ENCODE assay signal across 8 cellular contexts in genomic region chr4:127479031-127479622, GRCh38.
DNase-seq lines count a peak whose midpoint lies in the region; ATAC-seq and TF ChIP-seq lines count a peak whose summit lies in the region.

No MANE protein-coding gene starts in this region.

- no peak overlapping the region for H3K27ac Mint-ChIP-seq in stimulated activated naive B cell treated with anti-CD40 and anti-IgM and Interleukin-4, amounts not matched to agents 10 μg/mL and 1 μg/mL and 100 μg/mL, for 72 hours
- H3K27ac Mint-ChIP-seq in activated CD4-positive, alpha-beta T cell treated with anti-CD3 and anti-CD28 coated beads, Interleukin-2, amount 10 ng/mL, durations not matched to agents 7 days and 5 days = no peak overlapping the region

- peak; percentile 74 for TF ChIP-seq RAD21 in SK-N-SH (IDR thresholded peaks at IDR 0.05; ENCODE audit: low read length)

- H2AFZ ChIP-seq in SK-N-SH (ENCODE audit: low read depth) = 0 out of 2 replicates have a peak overlapping the region, but pooled peaks have one; percentile 12

- POLR2A ChIA-PET in SK-N-SH (lab: Yijun Ruan, JAX) = no interaction called here
- POLR2A ChIA-PET in activated CD4-positive, alpha-beta T cell treated with anti-CD3 and anti-CD28 coated beads, Interleukin-2, amount 10 ng/mL, durations not matched to agents 7 days and 5 days (lab: Charles Lee) = no interaction called here

- no peak overlapping the region for H3K4me3 Mint-ChIP-seq in stimulated activated naive B cell treated with anti-CD40 and anti-IgM and Interleukin-4, amounts not matched to agents 10 μg/mL and 1 μg/mL and 100 μg/mL, for 72 hours
- no peak overlapping the region for H3K4me3 Mint-ChIP-seq in activated CD4-positive, alpha-beta T cell treated with anti-CD3 and anti-CD28 coated beads, Interleukin-2, amount 10 ng/mL, durations not matched to agents 7 days and 5 days

- no peaks in the 10 kb centered on the region for H4K20me1 ChIP-seq in DOHH2 (ENCODE audit: control insufficient read depth, insufficient read depth, low read depth, low read length)
- H4K20me1 ChIP-seq in SK-N-SH (ENCODE audit: insufficient read depth) = no peaks in the 10 kb centered on the region

- no peaks in the 10 kb centered on the region for H3K4me1 Mint-ChIP-seq in stimulated activated naive B cell treated with anti-CD40 and anti-IgM and Interleukin-4, amounts not matched to agents 10 μg/mL and 1 μg/mL and 100 μg/mL, for 72 hours
- H3K4me1 Mint-ChIP-seq in activated CD4-positive, alpha-beta T cell treated with anti-CD3 and anti-CD28 coated beads, Interleukin-2, amount 10 ng/mL, durations not matched to agents 7 days and 5 days = no peaks in the 10 kb centered on the region

- no peak for TF ChIP-seq EP300 in SK-N-SH (IDR thresholded peaks at IDR 0.05; ENCODE audit: borderline replicate concordance in 1 of 2, low read depth in 1 of 2, low read length in 1 of 2)

- CTCF ChIA-PET in SK-N-SH (lab: Yijun Ruan, JAX) = interaction anchor here (0.6 to 1.1 kb wide), 9 partner anchors 11 to 887 kb away, joined by 3 to 5 read pairs (median 4); no protein-coding TSS in a partner anchor
- CTCF ChIA-PET in activated CD4-positive, alpha-beta T cell treated with anti-CD3 and anti-CD28 coated beads, Interleukin-2, amount 10 ng/mL, durations not matched to agents 7 days and 5 days (lab: Charles Lee) = no interaction called here

- H3K4me2 ChIP-seq in DOHH2 (ENCODE audit: low read length) (no peak overlapping the region), SK-N-SH (no peak overlapping the region)

- no peaks in the 10 kb centered on the region for H3K36me3 Mint-ChIP-seq in stimulated activated naive B cell treated with anti-CD40 and anti-IgM and Interleukin-4, amounts not matched to agents 10 μg/mL and 1 μg/mL and 100 μg/mL, for 72 hours
- H3K36me3 Mint-ChIP-seq in activated CD4-positive, alpha-beta T cell treated with anti-CD3 and anti-CD28 coated beads, Interleukin-2, amount 10 ng/mL, durations not matched to agents 7 days and 5 days (ENCODE audit: low read depth) = no peaks in the 10 kb centered on the region

- H3K27me3 ChIP-seq in DOHH2 (ENCODE audit: control insufficient read depth, low read length) (no peaks in the 10 kb centered on the region), SK-N-SH (ENCODE audit: insufficient read depth) (no peaks in the 10 kb centered on the region)

- H3K36me3 ChIP-seq in DOHH2 (ENCODE audit: control insufficient read depth, low read length) (no peaks in the 10 kb centered on the region), SK-N-SH (replicated peaks in 1 of 2; ENCODE audit: control insufficient read depth in 1 of 2, insufficient read depth in 2 of 2, low read length in 1 of 2) (no peaks in the 10 kb centered on the region)

- DNase-seq in SK-N-SH (peak; percentile 9), iPS-NIHi11 (ENCODE audit: low spot score) (peak; percentile 18), occipital lobe (lab: John Stamatoyannopoulos, UW) (no peak)
- DNase-seq in activated CD4-positive, alpha-beta T cell treated with anti-CD3 and anti-CD28 coated beads for 4 hours = no peak
- no peak for DNase-seq in stimulated activated naive B cell treated with anti-CD40 and anti-IgM and Interleukin-4, amounts not matched to agents 10 μg/mL and 1 μg/mL and 100 μg/mL, for 72 hours
- no peak for DNase-seq in activated CD4-positive, alpha-beta T cell treated with anti-CD3 and anti-CD28 coated beads, Interleukin-2, amount 10 ng/mL, durations not matched to agents 7 days and 5 days

- peak; percentile 51 for ATAC-seq in HG03175 (IDR thresholded peaks at IDR 0.05; ENCODE audit: unreplicated experiment)
- ATAC-seq in stimulated activated naive B cell treated with anti-CD40 and anti-IgM and Interleukin-4, amounts not matched to agents 10 μg/mL and 1 μg/mL and 100 μg/mL, for 72 hours (replicated peaks) = no peak

- H3K9ac ChIP-seq in SK-N-SH = no peak overlapping the region

- H3K4me3 ChIP-seq in DOHH2 (ENCODE audit: low read length) (no peak overlapping the region), SK-N-SH (ENCODE audit: low read depth in 2 of 2, low read length in 1 of 2) (no peak overlapping the region)

- H3F3A ChIP-seq in DOHH2 (ENCODE audit: control insufficient read depth, insufficient read depth) = no peaks in the 10 kb centered on the region
- H3F3A ChIP-seq in SK-N-SH (replicated peaks; ENCODE audit: insufficient read depth) = no peaks in the 10 kb centered on the region

- H3K79me2 ChIP-seq in DOHH2 (ENCODE audit: control insufficient read depth, low read length) = no peaks in the 10 kb centered on the region
- H3K79me2 ChIP-seq in SK-N-SH (ENCODE audit: insufficient read depth) = no peaks in the 10 kb centered on the region

- no peak overlapping the region for H3K27ac ChIP-seq in DOHH2 (ENCODE audit: low read depth, low read length)
- H3K27ac ChIP-seq in SK-N-SH (ENCODE audit: low read depth in 2 of 2, low read length in 1 of 2) = no peak overlapping the region

- H3K4me1 ChIP-seq in DOHH2 (ENCODE audit: control insufficient read depth, low read length) (no peaks in the 10 kb centered on the region), SK-N-SH (ENCODE audit: control insufficient read depth in 1 of 2, insufficient read depth in 2 of 2, low read depth in 1 of 2, low read length in 1 of 2) (no peaks in the 10 kb centered on the region)

- H3K9me3 ChIP-seq in DOHH2 (ENCODE audit: control insufficient read depth, insufficient read depth, low read length) (no peaks in the 10 kb centered on the region), SK-N-SH (no peaks in the 10 kb centered on the region)

- H3K27me3 Mint-ChIP-seq in stimulated activated naive B cell treated with anti-CD40 and anti-IgM and Interleukin-4, amounts not matched to agents 10 μg/mL and 1 μg/mL and 100 μg/mL, for 72 hours = no peaks in the 10 kb centered on the region
- H3K27me3 Mint-ChIP-seq in activated CD4-positive, alpha-beta T cell treated with anti-CD3 and anti-CD28 coated beads, Interleukin-2, amount 10 ng/mL, durations not matched to agents 7 days and 5 days = no peaks in the 10 kb centered on the region

- TF ChIP-seq CTCF in DOHH2 (IDR thresholded peaks at IDR 0.05; ENCODE audit: low read depth, low read length, poor library complexity, severe bottlenecking) = peak; percentile 60
- TF ChIP-seq CTCF in SK-N-SH (IDR thresholded peaks at IDR 0.05) = peak; percentile 82

- H3K9me2 ChIP-seq in DOHH2 (replicated peaks; ENCODE audit: control insufficient read depth, low read length) (no peaks in the 10 kb centered on the region), SK-N-SH (no peaks in the 10 kb centered on the region)

- no peaks in the 10 kb centered on the region for H3K9me3 Mint-ChIP-seq in stimulated activated naive B cell treated with anti-CD40 and anti-IgM and Interleukin-4, amounts not matched to agents 10 μg/mL and 1 μg/mL and 100 μg/mL, for 72 hours
- H3K9me3 Mint-ChIP-seq in activated CD4-positive, alpha-beta T cell treated with anti-CD3 and anti-CD28 coated beads, Interleukin-2, amount 10 ng/mL, durations not matched to agents 7 days and 5 days = no peaks in the 10 kb centered on the region

TF ChIP-seq in SK-N-SH, 30 proteins besides CTCF, POLR2A, EP300 and RAD21:
- TF ChIP-seq POLR2AphosphoS5 (IDR thresholded peaks at IDR 0.05; ENCODE audit: low read depth, low read length) (no peak), SMC3 (IDR thresholded peaks at IDR 0.05; ENCODE audit: low read depth, low read length) (peak; percentile 45)

Comparison
In these comparisons a context has a peak if more than half of its experiments do, and no peak if none do; other contexts are left out.
1. DNase-seq: peak in SK-N-SH (single experiment) and iPS-NIHi11 (single experiment); none in occipital lobe (single experiment), activated CD4-positive, alpha-beta T cell treated with anti-CD3 and anti-CD28 coated beads for 4 hours (0 of 2), stimulated activated naive B cell treated with anti-CD40 and anti-IgM and Interleukin-4, amounts not matched to agents 10 μg/mL and 1 μg/mL and 100 μg/mL, for 72 hours (single experiment) and activated CD4-positive, alpha-beta T cell treated with anti-CD3 and anti-CD28 coated beads, Interleukin-2, amount 10 ng/mL, durations not matched to agents 7 days and 5 days (single experiment).